ENCODE assay signal across 25 cellular contexts in genomic region chr4:149638073-149638472, GRCh38.
A peak's percentile ranks its signal among the peaks of the same experiment; 100 is the strongest.
DNase-seq lines count a peak whose midpoint lies in the region; ATAC-seq and TF ChIP-seq lines count a peak whose summit lies in the region.
"Had no signal": no experiment of that assay in that cellular context is flagged by ENCODE, and none has a peak within 500 bp of the region (broad histone marks: within the 10 kb centered on the region; RNA-seq: fewer than 3 reads in every experiment).

No MANE protein-coding gene starts in this region.

- no peak overlapping the region for H3K4me3 ChIP-seq in choroid plexus epithelial cell (ENCODE audit: low read depth, low read length)
- H3K4me3 ChIP-seq: gastroesophageal sphincter, PC-9, stomach, upper lobe of left lung had no signal

- DNase-seq in GM03348 (ENCODE audit: low spot score) = peak; percentile 7
- peak; percentile 87 for DNase-seq in LHCN-M2 (ENCODE audit: low read depth)
- peak; percentile 25 for DNase-seq in choroid plexus epithelial cell (ENCODE audit: low read depth)
- DNase-seq in renal cortical epithelial cell (ENCODE audit: low read depth) = peak; percentile 9
- DNase-seq in omental fat pad (ENCODE audit: low spot score) = no peak
- DNase-seq in COLO668 (lab: John Stamatoyannopoulos, UW; ENCODE audit: unreplicated experiment) = no peak
- DNase-seq in activated CD4-positive, alpha-beta T cell treated with anti-CD3 and anti-CD28 coated beads, Interleukin-2, amount 10 ng/mL, durations not matched to agents 7 days and 5 days = no peak
- no peak for DNase-seq in NOMO-1 treated with dmso at 0.1 percent for 144 hours (lab: John Stamatoyannopoulos, UW; ENCODE audit: unreplicated experiment)
- DNase-seq: activated effector memory CD4-positive, alpha-beta T cell treated with anti-CD3 and anti-CD28 coated beads, Interleukin-2, amount 50 U/mL, for 16 hours; Calu3; caudate nucleus; KBM-7; midbrain; NCI-H187; NCI-H2227 treated with DMSO at 0.1 percent for 48 hours; NCI-H774; nephron progenitor cell; PC-9; stimulated activated CD4-positive, alpha-beta T cell treated with anti-CD3 and anti-CD28 coated beads, Interleukin-4, amount 100 ng/mL, for 4 hours; stomach; T-cell; upper lobe of left lung had no signal

- POLR2A ChIA-PET in activated CD4-positive, alpha-beta T cell treated with anti-CD3 and anti-CD28 coated beads, Interleukin-2, amount 10 ng/mL, durations not matched to agents 7 days and 5 days (lab: Charles Lee) = no interaction called here

- H3K27ac Mint-ChIP-seq in activated CD4-positive, alpha-beta T cell treated with anti-CD3 and anti-CD28 coated beads, Interleukin-2, amount 10 ng/mL, durations not matched to agents 7 days and 5 days = no peak overlapping the region
- H3K27ac Mint-ChIP-seq: B cell, nephron progenitor cell, T-cell had no signal

- H3K9me3 Mint-ChIP-seq in activated CD4-positive, alpha-beta T cell treated with anti-CD3 and anti-CD28 coated beads, Interleukin-2, amount 10 ng/mL, durations not matched to agents 7 days and 5 days = no peaks in the 10 kb centered on the region
- H3K9me3 Mint-ChIP-seq: nephron progenitor cell had no signal

- no peak overlapping the region for H3K4me3 Mint-ChIP-seq in activated CD4-positive, alpha-beta T cell treated with anti-CD3 and anti-CD28 coated beads, Interleukin-2, amount 10 ng/mL, durations not matched to agents 7 days and 5 days
- H3K4me3 Mint-ChIP-seq: B cell, nephron progenitor cell, T-cell had no signal

- no peak for ATAC-seq in omental fat pad (ENCODE audit: low FRiP score)
- ATAC-seq: gastroesophageal sphincter, left lobe of liver, T-cell had no signal

- TF ChIP-seq CTCF in choroid plexus epithelial cell (conservative IDR thresholded peaks at IDR 0.05; ENCODE audit: low read depth, low read length) (no peak), omental fat pad (IDR thresholded peaks at IDR 0.05) (no peak)

- H3K36me3 Mint-ChIP-seq in activated CD4-positive, alpha-beta T cell treated with anti-CD3 and anti-CD28 coated beads, Interleukin-2, amount 10 ng/mL, durations not matched to agents 7 days and 5 days (ENCODE audit: low read depth) = no peaks in the 10 kb centered on the region
- H3K36me3 Mint-ChIP-seq: T-cell had no signal

- H3K4me1 Mint-ChIP-seq in activated CD4-positive, alpha-beta T cell treated with anti-CD3 and anti-CD28 coated beads, Interleukin-2, amount 10 ng/mL, durations not matched to agents 7 days and 5 days = no peaks in the 10 kb centered on the region
- H3K4me1 Mint-ChIP-seq: B cell, nephron progenitor cell, T-cell had no signal

- no peaks in the 10 kb centered on the region for H3K27me3 Mint-ChIP-seq in activated CD4-positive, alpha-beta T cell treated with anti-CD3 and anti-CD28 coated beads, Interleukin-2, amount 10 ng/mL, durations not matched to agents 7 days and 5 days
- H3K27me3 Mint-ChIP-seq: B cell, T-cell had no signal

- CTCF ChIA-PET in activated CD4-positive, alpha-beta T cell treated with anti-CD3 and anti-CD28 coated beads, Interleukin-2, amount 10 ng/mL, durations not matched to agents 7 days and 5 days (lab: Charles Lee) = no interaction called here

Comparison
In these comparisons a context has a peak if more than half of its experiments do, and no peak if none do; other contexts are left out.
1. DNase-seq: peak in GM03348 (single experiment), LHCN-M2 (single experiment), choroid plexus epithelial cell (single experiment) and renal cortical epithelial cell (single experiment); none in omental fat pad (single experiment), COLO668 (single experiment), activated CD4-positive, alpha-beta T cell treated with anti-CD3 and anti-CD28 coated beads, Interleukin-2, amount 10 ng/mL, durations not matched to agents 7 days and 5 days (single experiment) and NOMO-1 treated with dmso at 0.1 percent for 144 hours (single experiment).